Comparison of ENCODE assay signal across 8 cellular contexts in the genomic region with DNA sequence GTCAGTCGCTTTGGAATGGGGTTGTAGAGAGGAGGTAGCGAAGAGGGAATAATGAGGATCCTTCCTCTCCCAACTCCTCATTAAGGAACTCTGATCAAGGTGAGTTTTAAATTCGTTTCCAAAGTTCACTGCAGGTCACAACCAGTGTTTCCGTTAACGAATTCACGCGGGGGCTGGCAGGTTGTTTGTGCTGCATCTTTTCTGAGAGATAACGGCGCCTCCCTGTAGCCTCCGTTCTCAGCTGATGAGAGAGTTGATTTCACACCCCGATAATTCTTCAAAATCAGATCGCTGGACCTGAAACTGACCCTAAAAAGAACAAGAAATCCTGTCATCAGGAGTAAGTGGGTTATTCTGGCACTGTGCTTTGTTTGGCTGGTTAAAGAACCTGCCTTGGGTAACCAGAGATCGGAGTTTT. TPM values are rescaled to one million over a fixed set of nuclear protein-coding genes. Genes with fewer than 3 reads are reported as not detected.
A peak's percentile ranks its signal among the peaks of the same experiment; 100 is the strongest.
DNase-seq lines count a peak whose midpoint lies in the region; ATAC-seq and TF ChIP-seq lines count a peak whose summit lies in the region.

No MANE protein-coding gene starts in this region.

- H3K79me2 ChIP-seq in PC-3 (ENCODE audit: low read length) = no peaks in the 10 kb centered on the region

- POLR2A ChIA-PET in PC-3 (lab: Charles Lee; ENCODE audit: unreplicated experiment) = interaction anchor here (0.6 kb wide), 1 partner anchor 223 kb away, joined by 9 read pairs; no protein-coding TSS in a partner anchor

- H3K4me3 ChIP-seq in GM12864 (ENCODE audit: low read depth, low read length) (peak overlapping the region; percentile 72), PC-3 (ENCODE audit: low read length) (peak overlapping the region; percentile 86), adrenal gland (no peak overlapping the region), body of pancreas (no peak overlapping the region), coronary artery (no peak overlapping the region)

- H3K4me3 Mint-ChIP-seq in central memory CD8-positive, alpha-beta T cell = peak overlapping the region; percentile 80
- peak overlapping the region; percentile 67 for H3K4me3 Mint-ChIP-seq in osteocyte (ENCODE audit: unreplicated experiment)

- peaks cover 49% of the 10 kb centered on the region for H3K36me3 Mint-ChIP-seq in central memory CD8-positive, alpha-beta T cell (ENCODE audit: insufficient read depth)
- H3K36me3 Mint-ChIP-seq in osteocyte (ENCODE audit: unreplicated experiment) = no peaks in the 10 kb centered on the region

- H3K4me1 ChIP-seq in PC-3 (ENCODE audit: insufficient read depth, low read length) (peaks cover 32% of the 10 kb centered on the region), adrenal gland (replicated peaks in 1 of 2) (no peaks in the 10 kb centered on the region), body of pancreas (no peaks in the 10 kb centered on the region)

- BruUV-seq in PC-3 (replicated peaks; lab: Mats Ljungman, UMichigan) = no TSS peak

- peaks cover 59% of the 10 kb centered on the region for H3K4me1 Mint-ChIP-seq in central memory CD8-positive, alpha-beta T cell
- peaks cover 48% of the 10 kb centered on the region for H3K4me1 Mint-ChIP-seq in osteocyte (ENCODE audit: unreplicated experiment)

- WGBS in adrenal gland, 4 donors = 9 to 13% (median 10%) methylated on average over 13 of the region's 13 CpGs
- 8 to 11% methylated on average over 13 of the region's 13 CpGs for WGBS in body of pancreas, 2 donors

- peak overlapping the region; percentile 96 for H2AFZ ChIP-seq in PC-3 (ENCODE audit: low read length)

- H3K27ac Mint-ChIP-seq in central memory CD8-positive, alpha-beta T cell (ENCODE audit: low read depth) = peak overlapping the region; percentile 96
- H3K27ac Mint-ChIP-seq in osteocyte (ENCODE audit: unreplicated experiment) = no peak overlapping the region

- TF ChIP-seq CTCF in GM12864 (IDR thresholded peaks at IDR 0.05; ENCODE audit: low read depth, low read length, missing control alignments) (no peak), PC-3 (conservative IDR thresholded peaks at IDR 0.05; ENCODE audit: low read depth, low read length) (no peak), osteocyte (IDR thresholded peaks at IDR 0.05) (no peak), adrenal gland (IDR thresholded peaks at IDR 0.05) (no peak), body of pancreas (IDR thresholded peaks at IDR 0.05) (no peak), coronary artery (IDR thresholded peaks at IDR 0.05) (no peak)

- peak overlapping the region; percentile 91 for H3K4me2 ChIP-seq in PC-3 (ENCODE audit: low read length)

- no peak for DNase-seq in GM12864 (ENCODE audit: low read depth)
- DNase-seq in PC-3 = no peak
- peak in 1 of 2 donors; percentile 24 for DNase-seq in central memory CD8-positive, alpha-beta T cell (ENCODE audit: low spot score in 2 of 2)
- DNase-seq in osteocyte (ENCODE audit: extremely low spot score, unreplicated experiment) = no peak
- DNase-seq in adrenal gland = no peak
- no peak for DNase-seq in body of pancreas
- DNase-seq in AG08395 (ENCODE audit: low spot score) = no peak
- DNase-seq in coronary artery (ENCODE audit: low spot score) = no peak

- H3K36me3 ChIP-seq in PC-3 (ENCODE audit: low read depth, low read length) = no peaks in the 10 kb centered on the region
- no peaks in the 10 kb centered on the region for H3K36me3 ChIP-seq in adrenal gland (replicated peaks in 1 of 2)
- no peaks in the 10 kb centered on the region for H3K36me3 ChIP-seq in body of pancreas (replicated peaks in 1 of 2; ENCODE audit: insufficient read depth in 1 of 2, low read depth in 2 of 2)

- peak overlapping the region; percentile 38 for H3K9ac ChIP-seq in PC-3 (ENCODE audit: low read length)

- peaks cover 21% of the 10 kb centered on the region for H3K27me3 Mint-ChIP-seq in central memory CD8-positive, alpha-beta T cell
- H3K27me3 Mint-ChIP-seq in osteocyte (ENCODE audit: unreplicated experiment) = peaks cover 37% of the 10 kb centered on the region

- ATAC-seq in PC-3 = no peak
- peak; percentile 34 for ATAC-seq in central memory CD8-positive, alpha-beta T cell (replicated peaks; ENCODE audit: extremely low read depth, poor library complexity, severe bottlenecking)
- ATAC-seq in body of pancreas = no peak

- no peaks in the 10 kb centered on the region for H3K9me2 ChIP-seq in PC-3 (replicated peaks; ENCODE audit: low read length)

- H3K27me3 ChIP-seq in PC-3 (ENCODE audit: low read length) (no peaks in the 10 kb centered on the region), adrenal gland (peaks cover 60% of the 10 kb centered on the region), body of pancreas (peaks cover 4 to 40% of the 10 kb centered on the region in 2 donors)

- H3F3A ChIP-seq in PC-3 (ENCODE audit: low read length, unreplicated experiment) = peaks cover 11% of the 10 kb centered on the region

- no peak overlapping the region for H3K27ac ChIP-seq in PC-3 (ENCODE audit: low read length)
- H3K27ac ChIP-seq in adrenal gland = no peak overlapping the region
- H3K27ac ChIP-seq in body of pancreas = no peak overlapping the region
- no peak overlapping the region for H3K27ac ChIP-seq in coronary artery

- no peaks in the 10 kb centered on the region for H3K9me3 ChIP-seq in PC-3 (ENCODE audit: low read length)
- no peaks in the 10 kb centered on the region for H3K9me3 ChIP-seq in adrenal gland (replicated peaks in 1 of 3)
- peaks cover 0 to 8% (median 0%) of the 10 kb centered on the region in 3 donors for H3K9me3 ChIP-seq in body of pancreas

- TF ChIP-seq POLR2A in adrenal gland (IDR thresholded peaks at IDR 0.05) (no peak), body of pancreas (IDR thresholded peaks at IDR 0.05) (no peak)

- H3K9me3 Mint-ChIP-seq in central memory CD8-positive, alpha-beta T cell = no peaks in the 10 kb centered on the region
- no peaks in the 10 kb centered on the region for H3K9me3 Mint-ChIP-seq in osteocyte (ENCODE audit: unreplicated experiment)

- CTCF ChIA-PET in PC-3 (lab: Charles Lee) = no interaction called here

- no peaks in the 10 kb centered on the region for H4K20me1 ChIP-seq in PC-3 (ENCODE audit: low read length)

- intact Hi-C loops in PC-3 (cut with micrococcal nuclease) = loop anchor here (2.0 to 5.0 kb wide), 2 partner anchors 205 to 820 kb away; no protein-coding TSS in a partner anchor
- intact Hi-C loops in adrenal gland (cut with DNase I) = no loop called here
- intact Hi-C loops in body of pancreas (cut with DNase I) = no loop called here

RNA-seq across cellular contexts. Expression of gene BTN3A2, which starts 33.2 kb away (rescaled TPM):
- total RNA-seq in PC-3 (2014; rRNA removed) = 2.4 and 5.4 TPM in 2 replicates
- 17.6 and 22.7 TPM in 2 replicates for total RNA-seq in osteocyte
- 10 to 100 TPM; 31.4 to 95.3 (median 54.1) TPM for total RNA-seq in adrenal gland
- 10 to 100 TPM; 30.4 to 33.7 (median 31.4) TPM for polyA plus RNA-seq in adrenal gland
- 1 to 10 TPM; 5.9 to 8.6 TPM for total RNA-seq in body of pancreas

RNA-seq across cellular contexts. Expression of gene BTN2A2, which starts 51.1 kb away (rescaled TPM):
- 9.1 and 11.4 TPM in 2 replicates for total RNA-seq in PC-3 (2014; rRNA removed)
- 27.8 and 32.0 TPM in 2 replicates for total RNA-seq in osteocyte
- 10 to 100 TPM; 12.8 to 29.8 (median 20.2) TPM for total RNA-seq in adrenal gland
- polyA plus RNA-seq in adrenal gland = 10 to 100 TPM in 2 of 3 donors, 1 to 10 TPM in 1; 9.6 to 24.5 (median 11.1) TPM
- total RNA-seq in body of pancreas = 1 to 10 TPM; 3.1 to 5.3 TPM

Comparison
In these comparisons a context has a peak if more than half of its experiments do, and no peak if none do; other contexts are left out.
1. H3K4me3 ChIP-seq: peak in GM12864 (single experiment) and PC-3 (single experiment); none in adrenal gland (0 of 4), body of pancreas (0 of 2) and coronary artery (single experiment).